ENCODE assay signal across 22 cellular contexts in genomic region chr7:136693166-136694119, GRCh38.
"Had no signal": no experiment of that assay in that cellular context is flagged by ENCODE, and none has a peak within 500 bp of the region (broad histone marks: within the 10 kb centered on the region; RNA-seq: fewer than 3 reads in every experiment).

No MANE protein-coding gene starts in this region.

- H3K27me3 ChIP-seq: body of pancreas, foreskin keratinocyte, neutrophil, right lobe of liver, testis, upper lobe of left lung had no signal

- H3K4me3 ChIP-seq: body of pancreas, right lobe of liver, smooth muscle cell, testis, upper lobe of left lung had no signal

- H3K27ac ChIP-seq: body of pancreas, epithelial cell of prostate, foreskin keratinocyte, neutrophil, parathyroid adenoma, right lobe of liver, testis, upper lobe of left lung, WERI-Rb-1 had no signal

- DNase-seq: activated CD4-positive, alpha-beta memory T cell treated with anti-CD3 and anti-CD28 coated beads for 36 hours; activated naive CD4-positive, alpha-beta T cell; activated naive CD8-positive, alpha-beta T cell treated with anti-CD3 and anti-CD28 coated beads, Interleukin-2, amount 10 ng/mL, durations not matched to agents 7 days and 5 days; amygdala; endodermal cell; foreskin keratinocyte; hippocampal formation; kidney; right lobe of liver; stimulated activated CD4-positive, alpha-beta T cell treated with anti-CD3 and anti-CD28 coated beads, Interleukin-4, amount 100 ng/mL, for 24 hours; testis; upper lobe of left lung; WERI-Rb-1 had no signal

- H3K9ac ChIP-seq: parathyroid adenoma had no signal

- H3K4me2 ChIP-seq: smooth muscle cell had no signal

- H3K79me2 ChIP-seq: parathyroid adenoma had no signal

- H3K4me1 ChIP-seq: foreskin keratinocyte, parathyroid adenoma, right lobe of liver, testis, upper lobe of left lung had no signal

- H3K9me3 ChIP-seq: body of pancreas, neutrophil, right lobe of liver, testis, upper lobe of left lung had no signal

- H3K36me3 ChIP-seq: neutrophil, right lobe of liver, upper lobe of left lung, WERI-Rb-1 had no signal

- FAIRE-seq: kidney had no signal

- H2AFZ ChIP-seq: parathyroid adenoma had no signal

- ATAC-seq: activated T-helper 17 cell treated with anti-CD3 and anti-CD28 coated beads, Interleukin-2, amount 50 U/mL, for 72 hours; body of pancreas; foreskin keratinocyte; left lobe of liver; natural killer cell treated with Interleukin-12 subunit alpha and Interleukin-12 subunit beta and Interleukin-15 and Interleukin-18, amount 100 ng/mL, for 72 hours; right lobe of liver; stimulated activated memory B cell treated with anti-CD40 and anti-IgM and Interleukin-4, amounts not matched to agents 10 μg/mL and 1 μg/mL and 100 μg/mL, for 72 hours had no signal
